In the genomic region with DNA sequence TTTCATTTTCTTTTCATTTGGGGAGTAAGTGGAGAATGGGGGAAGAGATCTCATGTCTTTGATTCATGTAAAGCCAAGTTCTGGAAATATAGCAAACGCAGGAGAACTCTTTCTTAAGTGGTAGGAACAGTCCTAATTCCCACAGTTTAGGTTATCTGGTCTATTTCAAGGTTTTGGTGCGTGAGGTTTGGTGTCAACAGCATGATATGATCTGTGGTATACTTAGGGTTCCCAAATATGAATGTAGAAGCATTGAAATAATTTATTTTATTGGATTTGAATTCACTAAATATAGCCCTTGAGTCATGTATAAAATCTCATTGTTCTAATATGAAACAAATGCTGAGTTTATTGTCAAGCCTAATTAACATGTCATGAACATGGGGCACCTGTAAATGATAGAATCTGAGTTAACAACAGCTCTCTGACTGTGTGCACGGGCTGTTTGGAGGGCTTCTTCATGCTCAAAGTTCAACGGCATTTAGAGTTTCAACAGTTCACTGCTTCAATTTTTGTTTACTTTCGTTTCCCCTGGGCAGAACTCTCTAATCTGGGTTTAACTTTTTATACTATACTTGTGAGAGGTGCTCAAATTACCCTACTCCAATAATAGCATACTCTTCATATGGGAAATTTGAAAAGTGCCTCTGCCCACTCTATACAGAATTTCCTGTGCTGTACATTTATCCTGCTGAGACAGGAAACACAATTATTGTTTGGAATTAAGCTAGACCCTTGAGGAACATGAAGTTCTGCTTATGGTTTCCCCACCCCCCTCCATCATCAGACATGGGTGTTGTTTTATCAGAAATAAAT, we compare ENCODE assay signal across 8 cellular contexts.
DNase-seq lines count a peak whose midpoint lies in the region; ATAC-seq and TF ChIP-seq lines count a peak whose summit lies in the region.

No MANE protein-coding gene starts in this region.

- no peaks in the 10 kb centered on the region for H3K36me3 ChIP-seq in BLaER1
- H3K36me3 ChIP-seq in colonic mucosa, result no peaks in the 10 kb centered on the region
- no peaks in the 10 kb centered on the region for H3K36me3 ChIP-seq in naive thymus-derived CD4-positive, alpha-beta T cell (ENCODE audit: control insufficient read depth in 2 of 3, insufficient read depth in 3 of 3, low read length in 3 of 3)

- peak overlapping the region; percentile 92 for H3K27ac ChIP-seq in BLaER1
- peak overlapping the region; percentile 67 for H3K27ac ChIP-seq in colonic mucosa
- H3K27ac ChIP-seq in naive thymus-derived CD4-positive, alpha-beta T cell (ENCODE audit: low read depth, low read length), result peak overlapping the region; percentile 59

- CTCF ChIA-PET in naive thymus-derived CD4-positive, alpha-beta T cell (lab: Charles Lee), result no interaction called here

- peaks cover 24 to 74% (median 60%) of the 10 kb centered on the region in 7 donors for H3K4me1 Mint-ChIP-seq in naive thymus-derived CD4-positive, alpha-beta T cell

- H3K27me3 Mint-ChIP-seq in naive thymus-derived CD4-positive, alpha-beta T cell, result no peaks in the 10 kb centered on the region

- no peaks in the 10 kb centered on the region for H4K20me1 ChIP-seq in BLaER1

- no peak for TF ChIP-seq CTCF in colonic mucosa (IDR thresholded peaks at IDR 0.05)
- TF ChIP-seq CTCF in GM13976 (IDR thresholded peaks at IDR 0.05; ENCODE audit: borderline replicate concordance, control extremely low read depth, extremely low read depth, insufficient read depth, missing control alignments), result no peak

- intact Hi-C loops in colonic mucosa (cut with DNase I), result no loop called here
- intact Hi-C loops in naive thymus-derived CD4-positive, alpha-beta T cell (cut with micrococcal nuclease), result loop anchor here (1.0 to 5.0 kb wide), 7 partner anchors 9 to 87 kb away; no protein-coding TSS in a partner anchor

- POLR2A ChIA-PET in naive thymus-derived CD4-positive, alpha-beta T cell (lab: Charles Lee), result interaction anchor here (0.6 to 2.1 kb wide), 7 partner anchors 10 to 87 kb away, joined by 3 to 8 read pairs (median 4); no protein-coding TSS in a partner anchor

- H3K9ac ChIP-seq in BLaER1 (peak overlapping the region; percentile 82), colonic mucosa (ENCODE audit: low read depth in 2 of 2, low read length in 2 of 2) (peak overlapping the region; percentile 41 to 79)

- H3K9me3 Mint-ChIP-seq in naive thymus-derived CD4-positive, alpha-beta T cell, result peaks cover 0 to 6% (median 0%) of the 10 kb centered on the region in 11 donors

- ATAC-seq in GM19452 (IDR thresholded peaks at IDR 0.05; ENCODE audit: unreplicated experiment), result peak; percentile 42
- ATAC-seq in naive thymus-derived CD4-positive, alpha-beta T cell, result peak; percentile 58
- ATAC-seq in HG03460 (IDR thresholded peaks at IDR 0.05; ENCODE audit: unreplicated experiment), result no peak

- H3K27ac Mint-ChIP-seq in naive thymus-derived CD4-positive, alpha-beta T cell, result peak overlapping the region; percentile 86 to 98 (median 94)

- peaks cover 0 to 13% (median 0%) of the 10 kb centered on the region in 5 donors for H3K36me3 Mint-ChIP-seq in naive thymus-derived CD4-positive, alpha-beta T cell

- H3K4me1 ChIP-seq in BLaER1 (peaks cover 79% of the 10 kb centered on the region), colonic mucosa (no peaks in the 10 kb centered on the region)
- peaks cover 20 to 36% of the 10 kb centered on the region in 2 donors for H3K4me1 ChIP-seq in naive thymus-derived CD4-positive, alpha-beta T cell (ENCODE audit: control insufficient read depth in 2 of 2, insufficient read depth in 2 of 2, low read length in 2 of 2)

- H3K4me3 Mint-ChIP-seq in naive thymus-derived CD4-positive, alpha-beta T cell, result peak overlapping the region; percentile 77 to 96 (median 88)

- peak overlapping the region; percentile 89 for H3K4me2 ChIP-seq in BLaER1

- H3K27me3 ChIP-seq in BLaER1, result no peaks in the 10 kb centered on the region
- no peaks in the 10 kb centered on the region for H3K27me3 ChIP-seq in colonic mucosa
- H3K27me3 ChIP-seq in naive thymus-derived CD4-positive, alpha-beta T cell (ENCODE audit: control insufficient read depth in 2 of 2, insufficient read depth in 2 of 2, low read length in 2 of 2), result no peaks in the 10 kb centered on the region

- H3K9me3 ChIP-seq in BLaER1 (peaks cover 13% of the 10 kb centered on the region), colonic mucosa (no peaks in the 10 kb centered on the region)
- H3K9me3 ChIP-seq in naive thymus-derived CD4-positive, alpha-beta T cell (ENCODE audit: control insufficient read depth in 2 of 3, low read length in 3 of 3), result no peaks in the 10 kb centered on the region

- DNase-seq in NOMO-1 (lab: John Stamatoyannopoulos, UW; ENCODE audit: unreplicated experiment in 2 of 2) (peak; percentile 40 to 68), colonic mucosa (no peak), globus pallidus (ENCODE audit: low spot score) (no peak), GM13976 (ENCODE audit: low spot score) (no peak)
- peak in 2 of 9 donors; percentile 23 to 31 for DNase-seq in naive thymus-derived CD4-positive, alpha-beta T cell

- peak overlapping the region; percentile 58 for H3K4me3 ChIP-seq in BLaER1
- no peak overlapping the region for H3K4me3 ChIP-seq in colonic mucosa
- H3K4me3 ChIP-seq in naive thymus-derived CD4-positive, alpha-beta T cell (ENCODE audit: low read length), result peak overlapping the region; percentile 52

- in situ Hi-C loops in GM13976 (cut with MboI; ENCODE audit: low sequenced_read_pairs, unreplicated experiment), result no loop called here

Comparison
In these comparisons a context has a peak if more than half of its experiments do, and no peak if none do; other contexts are left out.
1. DNase-seq: peak in NOMO-1 (2 of 2); none in colonic mucosa (single experiment), globus pallidus (single experiment) and GM13976 (single experiment).
2. Peak in every context shown above with its lines, with median percentiles within 50 percentile points of each other: H3K27ac ChIP-seq.